13 cellular contexts compared by ENCODE assay signal in genomic region chr7:112103246-112103645, GRCh38.
DNase-seq lines count a peak whose midpoint lies in the region; ATAC-seq and FAIRE-seq lines count a peak whose summit lies in the region.
"Had no signal": no experiment of that assay in that cellular context is flagged by ENCODE, and none has a peak within 500 bp of the region (broad histone marks: within the 10 kb centered on the region; RNA-seq: fewer than 3 reads in every experiment).

No MANE protein-coding gene starts in this region.

- DNase-seq in NOMO-1 treated with DMSO at 0.1 percent for 48 hours (lab: John Stamatoyannopoulos, UW; ENCODE audit: unreplicated experiment) (peak; percentile 1), NOMO-1 treated with dmso at 0.1 percent for 144 hours (lab: John Stamatoyannopoulos, UW; ENCODE audit: unreplicated experiment) (no peak), OCI-M1 (lab: John Stamatoyannopoulos, UW) (peak; percentile 5), fibroblast of gingiva (ENCODE audit: low read depth) (peak; percentile 51), small intestine (peak; percentile 12), HUDEP-2 (lab: John Stamatoyannopoulos, UW; ENCODE audit: unreplicated experiment in 76 of 76) (no peak)
- DNase-seq in stimulated activated CD8-positive, alpha-beta memory T cell treated with anti-CD3 and anti-CD28 coated beads, Interleukin-4, amount 100 ng/mL, for 48 hours = no peak
- DNase-seq: activated CD8-positive, alpha-beta T cell treated with anti-CD3 and anti-CD28 coated beads, Interleukin-2, amount 10 ng/mL, durations not matched to agents 7 days and 5 days; adrenal gland; islet precursor cell had no signal

- no peaks in the 10 kb centered on the region for H3K4me1 ChIP-seq in small intestine (ENCODE audit: control insufficient read depth in 2 of 2, insufficient read depth in 1 of 2, low read depth in 1 of 2, low read length in 1 of 2)

- ATAC-seq in GM19351 (IDR thresholded peaks at IDR 0.05; ENCODE audit: unreplicated experiment) = no peak
- ATAC-seq: activated CD8-positive, alpha-beta T cell treated with anti-CD3 and anti-CD28 coated beads, Interleukin-2, amount 10 ng/mL, durations not matched to agents 7 days and 5 days; HCT116 had no signal

- H3K4me3 ChIP-seq in small intestine (ENCODE audit: low read depth in 1 of 2, low read length in 2 of 2) = no peak overlapping the region
- H3K4me3 ChIP-seq: adrenal gland, thoracic aorta had no signal

- H3K27ac ChIP-seq in small intestine (ENCODE audit: low read depth in 1 of 2, low read length in 1 of 2) = no peak overlapping the region
- H3K27ac ChIP-seq: adrenal gland, thoracic aorta had no signal

- WGBS in small intestine, 3 donors = 53 to 77% (median 57%) methylated on average over 2 of the region's 2 CpGs

- no peak for FAIRE-seq in small intestine (lab: Jason Lieb, UNC)

- no peaks in the 10 kb centered on the region for H3K36me3 ChIP-seq in small intestine (ENCODE audit: control insufficient read depth in 2 of 2, insufficient read depth in 2 of 2, low read length in 2 of 2)
- H3K36me3 ChIP-seq: adrenal gland, thoracic aorta had no signal

- H3K9me3 ChIP-seq in small intestine (ENCODE audit: control insufficient read depth, low read depth) = no peaks in the 10 kb centered on the region
- H3K9me3 ChIP-seq: adrenal gland, thoracic aorta had no signal

- no peaks in the 10 kb centered on the region for H3K27me3 ChIP-seq in small intestine (ENCODE audit: control insufficient read depth in 2 of 2, insufficient read depth in 2 of 2, low read length in 2 of 2)
- H3K27me3 ChIP-seq: adrenal gland had no signal

Comparison
In these comparisons a context has a peak if more than half of its experiments do, and no peak if none do; other contexts are left out.
1. DNase-seq: peak in NOMO-1 treated with DMSO at 0.1 percent for 48 hours (single experiment), OCI-M1 (single experiment), fibroblast of gingiva (single experiment) and small intestine (single experiment); none in NOMO-1 treated with dmso at 0.1 percent for 144 hours (single experiment), stimulated activated CD8-positive, alpha-beta memory T cell treated with anti-CD3 and anti-CD28 coated beads, Interleukin-4, amount 100 ng/mL, for 48 hours (single experiment) and HUDEP-2 (0 of 76).